15 cellular contexts compared by ENCODE assay signal in the genomic region with DNA sequence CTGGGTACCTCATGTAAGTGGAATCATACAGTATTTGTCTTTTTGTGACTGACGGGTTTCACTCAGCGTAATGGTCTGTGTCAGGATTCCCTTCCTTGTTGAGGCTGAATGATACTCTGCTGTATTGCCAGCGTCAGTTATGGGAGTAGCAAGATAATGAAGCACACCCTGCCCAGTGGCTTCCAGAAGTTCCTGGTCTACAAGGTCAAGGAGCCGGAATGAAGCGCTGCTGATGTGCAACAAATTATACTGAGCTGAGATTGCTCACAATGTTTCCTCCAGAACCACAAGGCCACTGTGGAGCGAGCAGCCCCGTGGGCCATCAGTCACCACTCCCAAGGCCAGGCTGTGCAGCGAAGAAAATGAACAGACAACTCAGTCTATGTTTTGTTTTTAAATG. TPM values are rescaled to one million over a fixed set of nuclear protein-coding genes. Genes with fewer than 3 reads are reported as not detected.
"Had no signal": no experiment of that assay in that cellular context is flagged by ENCODE, and none has a peak within 500 bp of the region (broad histone marks: within the 10 kb centered on the region; RNA-seq: fewer than 3 reads in every experiment).

No MANE protein-coding gene starts in this region.

- ATAC-seq: activated CD4-positive, alpha-beta T cell treated with anti-CD3 and anti-CD28 coated beads for 36 hours; activated T-cell treated with anti-CD3 and anti-CD28 coated beads, Interleukin-2, amount 50 U/mL, for 72 hours; heart left ventricle; left lung had no signal

- H3K27ac Mint-ChIP-seq: activated CD4-positive, alpha-beta memory T cell treated with anti-CD3 and anti-CD28 coated beads, Interleukin-2, amount 10 ng/mL, durations not matched to agents 7 days and 5 days; nephron progenitor cell had no signal

- H3K4me3 ChIP-seq: heart left ventricle, left lung, stomach, thyroid gland, uterus had no signal

- H3K9ac ChIP-seq: parathyroid adenoma had no signal

- H3K27me3 Mint-ChIP-seq: activated CD4-positive, alpha-beta T cell treated with anti-CD3 and anti-CD28 coated beads for 36 hours had no signal

- H3K79me2 ChIP-seq: parathyroid adenoma had no signal

- H3K9me3 ChIP-seq: heart left ventricle, left lung, stomach, thyroid gland, uterus had no signal

- H3K4me1 ChIP-seq: parathyroid adenoma, uterus had no signal

- H3K4me3 Mint-ChIP-seq: activated CD4-positive, alpha-beta memory T cell treated with anti-CD3 and anti-CD28 coated beads, Interleukin-2, amount 10 ng/mL, durations not matched to agents 7 days and 5 days; activated CD4-positive, alpha-beta T cell treated with anti-CD3 and anti-CD28 coated beads for 36 hours; nephron progenitor cell had no signal

- H3K9me3 Mint-ChIP-seq: activated CD4-positive, alpha-beta memory T cell treated with anti-CD3 and anti-CD28 coated beads, Interleukin-2, amount 10 ng/mL, durations not matched to agents 7 days and 5 days; activated T-cell treated with anti-CD3 and anti-CD28 coated beads, Interleukin-2, amount 50 U/mL, for 72 hours; nephron progenitor cell had no signal

- H2AFZ ChIP-seq: parathyroid adenoma had no signal

- H3K27ac ChIP-seq: heart left ventricle, left lung, parathyroid adenoma, stomach, thyroid gland, uterus had no signal

- DNase-seq: activated CD4-positive, alpha-beta memory T cell treated with anti-CD3 and anti-CD28 coated beads, Interleukin-2, amount 10 ng/mL, durations not matched to agents 7 days and 5 days; activated T-cell treated with anti-CD3 and anti-CD28 coated beads, Interleukin-2, amount 50 U/mL, for 72 hours; central memory CD4-positive, alpha-beta T cell; cortex of kidney; effector CD8-positive, alpha-beta T cell; foreskin melanocyte; heart left ventricle; left lung; nephron progenitor cell; stomach; T-helper 9 cell; thyroid gland; uterus had no signal

- H3K36me3 ChIP-seq: left lung, stomach, thyroid gland, uterus had no signal

- H3K27me3 ChIP-seq: heart left ventricle, left lung, stomach, thyroid gland, uterus had no signal

RNA-seq across cellular contexts. Expression of a gene that starts 24.0 kb away (rescaled TPM):
- total RNA-seq: activated CD4-positive, alpha-beta memory T cell treated with anti-CD3 and anti-CD28 coated beads, Interleukin-2, amount 10 ng/mL, durations not matched to agents 7 days and 5 days; activated CD4-positive, alpha-beta T cell treated with anti-CD3 and anti-CD28 coated beads for 36 hours had no signal

RNA-seq across cellular contexts. Expression of a gene that starts 24.2 kb away (rescaled TPM):
- total RNA-seq: activated CD4-positive, alpha-beta memory T cell treated with anti-CD3 and anti-CD28 coated beads, Interleukin-2, amount 10 ng/mL, durations not matched to agents 7 days and 5 days had no signal
